In the genomic region with DNA sequence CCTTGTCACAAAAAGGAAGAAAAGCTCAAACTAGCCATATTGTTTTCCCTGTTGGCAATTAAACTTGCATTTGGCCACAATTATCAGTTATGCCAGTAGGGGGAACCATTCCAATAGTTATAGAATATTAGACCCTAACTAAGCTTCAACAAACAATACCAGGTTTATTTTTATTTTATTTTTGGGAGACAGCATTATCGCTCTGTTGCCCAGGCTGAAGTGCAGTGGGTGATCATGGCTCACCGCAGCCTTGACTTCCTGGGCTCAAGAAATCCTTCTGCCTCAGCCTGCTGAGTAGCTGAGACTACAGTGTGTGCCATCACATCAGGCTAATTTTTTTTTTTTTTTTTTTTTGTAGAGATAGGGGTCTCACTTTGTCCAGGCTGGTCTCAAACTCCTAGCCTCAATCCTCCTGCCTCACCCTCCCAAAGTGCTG, we compare ENCODE assay signal across 8 cellular contexts.
DNase-seq lines count a peak whose midpoint lies in the region; ATAC-seq and TF ChIP-seq lines count a peak whose summit lies in the region.

No MANE protein-coding gene starts in this region.

- no peaks in the 10 kb centered on the region for H3K9me3 Mint-ChIP-seq in effector memory CD8-positive, alpha-beta T cell
- no peaks in the 10 kb centered on the region for H3K9me3 Mint-ChIP-seq in naive B cell

- H3K4me3 Mint-ChIP-seq in effector memory CD8-positive, alpha-beta T cell: no peak overlapping the region
- no peak overlapping the region for H3K4me3 Mint-ChIP-seq in naive B cell

- H2AFZ ChIP-seq in Karpas-422 (ENCODE audit: low read length): no peak overlapping the region

- no peak overlapping the region for H3K4me3 ChIP-seq in BE2C (ENCODE audit: low read depth, low read length)
- H3K4me3 ChIP-seq in GM12864 (ENCODE audit: low read depth, low read length): no peak overlapping the region
- no peak overlapping the region for H3K4me3 ChIP-seq in Karpas-422 (ENCODE audit: low read length)
- H3K4me3 ChIP-seq in RWPE2 (ENCODE audit: severe bottlenecking): no peak overlapping the region
- no peak overlapping the region for H3K4me3 ChIP-seq in H7 (ENCODE audit: insufficient read depth, low read depth, low read length)

- no peak overlapping the region for H3K9ac ChIP-seq in Karpas-422 (ENCODE audit: low read length)

- peak; percentile 49 for DNase-seq in BE2C
- peak; percentile 30 for DNase-seq in GM12864 (ENCODE audit: low read depth)
- DNase-seq in Karpas-422: peak; percentile 87
- DNase-seq in RWPE2 (ENCODE audit: low spot score): no peak
- DNase-seq in effector memory CD8-positive, alpha-beta T cell: peak; percentile 46 to 54 (median 49)
- DNase-seq in naive B cell: peak; percentile 60
- no peak for DNase-seq in H7

- H3K9me3 ChIP-seq in BE2C (no peaks in the 10 kb centered on the region), Karpas-422 (ENCODE audit: low read length) (no peaks in the 10 kb centered on the region), RWPE2 (ENCODE audit: severe bottlenecking) (no peaks in the 10 kb centered on the region)

- no peak overlapping the region for H3K27ac Mint-ChIP-seq in effector memory CD8-positive, alpha-beta T cell
- H3K27ac Mint-ChIP-seq in naive B cell: peak overlapping the region in 1 of 6 donors; percentile 27

- H3K4me1 ChIP-seq in BE2C (no peaks in the 10 kb centered on the region), Karpas-422 (ENCODE audit: low read length) (peaks cover 33% of the 10 kb centered on the region), RWPE2 (ENCODE audit: insufficient read depth, poor library complexity, severe bottlenecking) (peaks cover 37% of the 10 kb centered on the region)

- no peaks in the 10 kb centered on the region for H4K20me1 ChIP-seq in Karpas-422 (ENCODE audit: insufficient read depth, low read depth, low read length)

- H3K4me2 ChIP-seq in Karpas-422 (ENCODE audit: low read depth, low read length, poor library complexity, severe bottlenecking): peak overlapping the region; percentile 21

- H3K27ac ChIP-seq in Karpas-422 (ENCODE audit: low read length) (no peak overlapping the region; the same call in 1 of the 2 replicates), RWPE2 (ENCODE audit: poor library complexity, severe bottlenecking) (no peak overlapping the region)

- H3K27me3 Mint-ChIP-seq in effector memory CD8-positive, alpha-beta T cell: no peaks in the 10 kb centered on the region
- no peaks in the 10 kb centered on the region for H3K27me3 Mint-ChIP-seq in naive B cell

- H3K36me3 Mint-ChIP-seq in effector memory CD8-positive, alpha-beta T cell (ENCODE audit: insufficient read depth): peaks cover 43% of the 10 kb centered on the region
- H3K36me3 Mint-ChIP-seq in naive B cell: no peaks in the 10 kb centered on the region

- H3K4me1 Mint-ChIP-seq in effector memory CD8-positive, alpha-beta T cell (ENCODE audit: low read depth in 2 of 2): peaks cover 0 to 3% of the 10 kb centered on the region in 2 donors
- H3K4me1 Mint-ChIP-seq in naive B cell: peaks cover 0 to 5% (median 3%) of the 10 kb centered on the region in 3 donors

- peaks cover 8% of the 10 kb centered on the region for H3K36me3 ChIP-seq in BE2C
- no peaks in the 10 kb centered on the region for H3K36me3 ChIP-seq in Karpas-422 (ENCODE audit: insufficient read depth, low read length)
- H3K36me3 ChIP-seq in RWPE2 (ENCODE audit: low read depth): peaks cover 16% of the 10 kb centered on the region
- H3K36me3 ChIP-seq in H7 (replicated peaks; ENCODE audit: control insufficient read depth, insufficient read depth, low read length): no peaks in the 10 kb centered on the region; the same call in 1 of the 2 replicates

- H3K27me3 ChIP-seq in BE2C (no peaks in the 10 kb centered on the region), Karpas-422 (ENCODE audit: low read length) (no peaks in the 10 kb centered on the region), RWPE2 (ENCODE audit: insufficient read depth, poor library complexity, severe bottlenecking) (no peaks in the 10 kb centered on the region), H7 (ENCODE audit: control insufficient read depth, insufficient read depth, low read length) (no peaks in the 10 kb centered on the region)

- ATAC-seq in RWPE2 (ENCODE audit: low read depth) (peak; percentile 40; the same call in 1 of the 3 replicates), naive B cell (ENCODE audit: low read depth in 2 of 2) (peak; percentile 58 to 70), HG02678 (IDR thresholded peaks at IDR 0.05; ENCODE audit: unreplicated experiment) (no peak)
- ATAC-seq in effector memory CD8-positive, alpha-beta T cell (replicated peaks): peak; percentile 66

- H3K79me2 ChIP-seq in Karpas-422 (ENCODE audit: low read length): no peaks in the 10 kb centered on the region

- no peaks in the 10 kb centered on the region for H3K9me2 ChIP-seq in Karpas-422 (replicated peaks; ENCODE audit: insufficient read depth, low read length)

- TF ChIP-seq CTCF in BE2C (IDR thresholded peaks at IDR 0.05; ENCODE audit: low read depth, low read length) (peak; percentile 72), GM12864 (IDR thresholded peaks at IDR 0.05; ENCODE audit: low read depth, low read length, missing control alignments) (peak; percentile 58), RWPE2 (IDR thresholded peaks at IDR 0.05; ENCODE audit: poor library complexity, severe bottlenecking) (peak; percentile 83)

Comparison
In these comparisons a context has a peak if more than half of its experiments do, and no peak if none do; other contexts are left out.
1. DNase-seq: peak in BE2C (single experiment), GM12864 (single experiment), Karpas-422 (single experiment), effector memory CD8-positive, alpha-beta T cell (3 of 3) and naive B cell (single experiment); none in RWPE2 (single experiment) and H7 (single experiment).
2. Peak in every context shown above with its lines, with median percentiles within 50 percentile points of each other: CTCF ChIP-seq.